11 cellular contexts compared by ENCODE assay signal in the genomic region with DNA sequence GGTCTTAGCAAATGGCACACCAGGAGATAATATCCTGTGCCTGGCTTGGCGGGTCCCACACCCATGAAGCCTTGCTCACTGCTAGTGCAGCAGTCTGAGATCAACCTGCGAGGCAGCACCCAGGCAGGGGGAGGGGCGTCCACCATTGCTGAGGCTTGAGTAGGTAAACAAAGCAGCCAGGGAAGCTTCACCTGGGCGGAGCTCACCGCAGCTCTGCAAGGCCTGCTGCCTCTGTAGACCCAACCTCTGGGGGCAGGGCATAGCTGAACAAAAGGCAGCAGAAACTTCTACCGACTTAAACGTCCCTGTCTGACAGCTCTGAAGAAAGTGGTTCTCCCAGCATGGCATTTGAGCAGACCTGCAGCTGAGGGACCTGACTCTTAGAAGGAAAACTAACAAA. TPM values are rescaled to one million over a fixed set of nuclear protein-coding genes. Genes with fewer than 3 reads are reported as not detected.
DNase-seq lines count a peak whose midpoint lies in the region; ATAC-seq and TF ChIP-seq lines count a peak whose summit lies in the region.
"Not testable (repeated sequence)": the region's sequence is repeated elsewhere in the genome, so short reads cannot be mapped to it uniquely, and the experiment has no call there.
"Had no signal": no experiment of that assay in that cellular context is flagged by ENCODE, and none has a peak within 500 bp of the region (broad histone marks: within the 10 kb centered on the region; RNA-seq: fewer than 3 reads in every experiment).

No MANE protein-coding gene starts in this region.

- H3K9me3 Mint-ChIP-seq in H9 = not testable (repeated sequence)
- H3K9me3 Mint-ChIP-seq in WTC11 = peaks cover 10% of the 10 kb centered on the region

- not testable (repeated sequence) for H3K4me1 ChIP-seq in H9 (ENCODE audit: insufficient read depth, low read length); hepatocyte (ENCODE audit: insufficient read depth); mesendoderm (ENCODE audit: control insufficient read depth, low read depth, low read length)

- not testable (repeated sequence) for H3T11ph ChIP-seq in H9 (ENCODE audit: low read length)

- H2BK15ac ChIP-seq in H9 (ENCODE audit: low read depth, low read length); mesendoderm (replicated peaks; ENCODE audit: low read depth): not testable (repeated sequence)

- H2BK20ac ChIP-seq in H9 (ENCODE audit: low read depth, low read length, poor library complexity, severe bottlenecking) = not testable (repeated sequence)

- not testable (repeated sequence) for H3K9me2 ChIP-seq in hepatocyte (replicated peaks; ENCODE audit: insufficient read depth)

- not testable (repeated sequence) for H3K27ac ChIP-seq in H9 (ENCODE audit: insufficient read length, low read depth, low read length); hepatocyte; mesendoderm (ENCODE audit: low read depth, low read length)

- POLR2A ChIA-PET in WTC11 (lab: Charles Lee) = not testable (repeated sequence)

- not testable (repeated sequence) for H3K9me3 ChIP-seq in H9 (ENCODE audit: control insufficient read depth, low read depth, low read length); hepatocyte (ENCODE audit: low read depth)

- TF ChIP-seq CTCF in H9 (conservative IDR thresholded peaks at IDR 0.05); WTC11 (IDR thresholded peaks at IDR 0.05); hepatocyte (IDR thresholded peaks at IDR 0.05; ENCODE audit: poor library complexity): not testable (repeated sequence)

- not testable (repeated sequence) for H2AFZ ChIP-seq in H9 (ENCODE audit: low read length); hepatocyte

- not testable (repeated sequence) for H4K20me1 ChIP-seq in H9 (ENCODE audit: control insufficient read depth, insufficient read depth, insufficient read length); hepatocyte (ENCODE audit: insufficient read depth, poor library complexity, severe bottlenecking)

- H3K14ac ChIP-seq in H9 (ENCODE audit: insufficient read depth, low read length) = not testable (repeated sequence)

- H3K36me3 ChIP-seq in hepatocyte (replicated peaks; ENCODE audit: insufficient read depth, low read depth); mesendoderm (ENCODE audit: control insufficient read depth, insufficient read depth, low read length): not testable (repeated sequence)

- H3K36me3 Mint-ChIP-seq in H9 (ENCODE audit: insufficient read depth in 1 of 3, low read depth in 3 of 3) = peaks cover 4 to 12% (median 5%) of the 10 kb centered on the region in 3 experiments; a peak in 4 of 7 replicates
- H3K36me3 Mint-ChIP-seq in WTC11 = not testable (repeated sequence)

- not testable (repeated sequence) for H3K4ac ChIP-seq in H9 (ENCODE audit: low read depth, low read length); mesendoderm (ENCODE audit: low read depth, low read length)

- not testable (repeated sequence) for H4K5ac ChIP-seq in H9 (ENCODE audit: insufficient read length, low read depth, low read length); mesendoderm (ENCODE audit: low read length)

- not testable (repeated sequence) for H3K4me2 ChIP-seq in H9 (ENCODE audit: insufficient read depth, insufficient read length, low read length); hepatocyte; mesendoderm (ENCODE audit: low read length)

- no CpG with 5 or more reads among the region's 7 CpGs for WGBS in H9 (ENCODE audit: extremely low coverage, insufficient read length, low lambda C conversion rate)
- WGBS in hepatocyte (ENCODE audit: low lambda C conversion rate, missing lambda C conversion rate) = 67% methylated on average over 7 of the region's 7 CpGs
- WGBS in mesendoderm (ENCODE audit: extremely low coverage, insufficient coverage, low lambda C conversion rate) = no CpG with 5 or more reads among the region's 7 CpGs

- not testable (repeated sequence) for H3K27me3 ChIP-seq in H9 (ENCODE audit: insufficient read depth, low read length); hepatocyte; mesendoderm (ENCODE audit: insufficient read depth, low read length, poor library complexity)

- not testable (repeated sequence) for H3K4me3 Mint-ChIP-seq in H9, WTC11

- H3K4me3 ChIP-seq in hepatocyte; mesendoderm (ENCODE audit: low read length): not testable (repeated sequence)

- H3K27me3 Mint-ChIP-seq in H9 (ENCODE audit: low read depth); WTC11 (ENCODE audit: low read depth): not testable (repeated sequence)

- peak; percentile 27 for DNase-seq in DMS53 (lab: John Stamatoyannopoulos, UW)
- peak; percentile 80 for DNase-seq in H9
- peak; percentile 12 for DNase-seq in NCI-H748 (lab: John Stamatoyannopoulos, UW; ENCODE audit: unreplicated experiment)
- DNase-seq in WTC11 (ENCODE audit: low spot score) = peak; percentile 63
- DNase-seq in hepatocyte (ENCODE audit: low spot score) = peak; percentile 17
- peak; percentile 3 for DNase-seq in iPS DF 4.7 (ENCODE audit: extremely low read depth, low spot score)
- peak; percentile 23 for DNase-seq in mesendoderm

- not testable (repeated sequence) for ATAC-seq in WTC11

- not testable (repeated sequence) for H2BK120ac ChIP-seq in H9 (ENCODE audit: low read depth, low read length, poor library complexity, severe bottlenecking); mesendoderm (ENCODE audit: low read depth, low read length)

- not testable (repeated sequence) for H3K56ac ChIP-seq in H9 (ENCODE audit: insufficient read length, low read depth, low read length); mesendoderm (ENCODE audit: low read length)

- not testable (repeated sequence) for H3K79me2 ChIP-seq in H9 (ENCODE audit: insufficient read depth, low read length); hepatocyte; mesendoderm (ENCODE audit: control insufficient read depth, insufficient read depth, low read length)

- not testable (repeated sequence) for H3K18ac ChIP-seq in H9 (ENCODE audit: insufficient read length, low read depth, low read length); mesendoderm (ENCODE audit: low read length)

- not testable (repeated sequence) for H3K27ac Mint-ChIP-seq in H9, WTC11

- not testable (repeated sequence) for H3K9ac ChIP-seq in H9 (ENCODE audit: extremely low read depth, insufficient read length, low read length); mesendoderm (ENCODE audit: low read length)

- H3K23me2 ChIP-seq in H9 (ENCODE audit: insufficient read length, low read depth, low read length, poor library complexity, severe bottlenecking) = not testable (repeated sequence)

- H3K4me1 Mint-ChIP-seq in H9 = peaks cover 13 to 16% of the 10 kb centered on the region in 2 experiments
- peaks cover 11% of the 10 kb centered on the region for H3K4me1 Mint-ChIP-seq in WTC11

- not testable (repeated sequence) for H4K91ac ChIP-seq in H9 (ENCODE audit: insufficient read length, low read depth, low read length)

- CTCF ChIA-PET in WTC11 (lab: Charles Lee) = interaction anchor here (1.5 kb wide), 1 partner anchor 10 kb away, joined by 5 read pairs; no protein-coding TSS in a partner anchor

- not testable (repeated sequence) for H3K79me1 ChIP-seq in H9 (ENCODE audit: insufficient read depth, low read depth, low read length, poor library complexity, severe bottlenecking); mesendoderm (ENCODE audit: low read length)

- not testable (repeated sequence) for H3K23ac ChIP-seq in H9 (ENCODE audit: insufficient read length, low read depth, low read length); mesendoderm (ENCODE audit: low read length)

- H2BK5ac ChIP-seq in H9 (ENCODE audit: insufficient read length, low read length); mesendoderm (ENCODE audit: low read length): not testable (repeated sequence)

- not testable (repeated sequence) for H2AK5ac ChIP-seq in H9 (ENCODE audit: insufficient read length, low read length); mesendoderm (ENCODE audit: low read length)

- not testable (repeated sequence) for H2BK12ac ChIP-seq in H9 (ENCODE audit: insufficient read length, low read depth, low read length)

- H4K8ac ChIP-seq in H9 (replicated peaks; ENCODE audit: insufficient read length, low read depth, low read length); mesendoderm (ENCODE audit: low read depth, low read length): not testable (repeated sequence)

RNA-seq across cellular contexts. Expression of gene PRR15, which starts 35.1 kb away (rescaled TPM):
- total RNA-seq in H9 (2021) (15.1 and 15.5 TPM in 2 replicates), WTC11 (2021) (17.6 to 22.7 TPM (median 21.2 TPM) in 3 replicates), hepatocyte (47.4 and 53.3 TPM in 2 replicates)
- 30.2 and 42.0 TPM in 2 replicates for polyA plus RNA-seq in hepatocyte
- 10.3 TPM for polyA plus RNA-seq in mesendoderm (2013, experiment 1 of 2)
- 10.0 TPM for polyA plus RNA-seq in mesendoderm (2013, experiment 2 of 2)
- total RNA-seq: CD4-positive, alpha-beta T cell; CD8-positive, alpha-beta memory T cell; GM12878 had no signal
- polyA plus RNA-seq: CD14-positive monocyte; CD8-positive, alpha-beta memory T cell; GM12878 had no signal

Comparison
In these comparisons a context has a peak if more than half of its experiments do, and no peak if none do; other contexts are left out.
1. DNase-seq: peak in every context shown above with its lines; median percentile 80 in H9; 63 in WTC11; 27 in DMS53; 23 in mesendoderm; 17 in hepatocyte; 12 in NCI-H748; 3 in iPS DF 4.7.